In the genomic region with DNA sequence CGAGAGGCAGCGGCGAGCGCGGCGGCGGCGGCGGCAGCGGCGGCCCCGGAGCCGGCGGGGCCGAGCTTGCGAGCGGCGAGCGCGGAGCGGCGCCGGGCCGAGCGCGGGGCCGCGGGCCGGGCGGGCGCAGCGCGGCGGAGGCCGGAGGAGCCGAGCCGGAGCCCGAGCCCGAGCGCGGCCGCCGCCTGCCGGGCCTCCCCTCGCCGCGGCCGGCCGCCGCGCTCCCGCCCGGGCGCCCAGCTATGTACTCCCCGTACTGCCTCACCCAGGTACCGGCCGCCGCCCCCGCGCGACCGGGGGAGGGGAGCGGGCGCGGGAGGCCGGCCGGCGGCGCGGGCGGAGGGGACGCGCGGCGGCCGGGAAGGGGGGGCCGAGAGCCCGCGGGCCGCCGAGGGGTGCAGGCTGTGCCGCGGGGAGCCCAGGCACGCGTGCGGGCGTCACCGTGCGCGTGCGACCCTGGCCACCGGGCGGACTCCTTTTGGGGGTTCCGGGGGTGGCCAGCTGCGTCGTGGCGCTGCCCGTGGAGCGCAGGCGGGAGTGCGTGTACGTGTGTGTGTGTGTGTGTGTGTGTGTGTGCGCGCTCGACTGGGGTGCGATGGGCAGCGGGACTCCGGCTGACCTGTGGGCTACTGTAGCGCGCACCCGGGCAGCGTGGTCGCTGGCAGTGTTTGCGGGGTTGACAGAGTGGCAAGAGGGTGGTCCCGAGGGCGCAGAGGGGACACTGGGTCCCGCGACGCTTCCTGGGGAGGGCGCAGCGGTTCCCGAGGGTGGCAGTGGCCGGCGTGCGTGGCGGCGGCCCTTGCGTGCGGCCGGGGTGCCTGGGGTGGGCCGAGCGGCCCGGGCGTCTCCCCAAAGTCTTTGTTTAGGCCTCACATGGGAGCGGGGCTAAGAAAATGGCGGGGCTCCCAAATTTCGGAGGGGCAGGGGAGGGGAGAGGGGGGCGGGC, we compare ENCODE assay signal across 7 cellular contexts. TPM values are rescaled to one million over a fixed set of nuclear protein-coding genes. Genes with fewer than 3 reads are reported as not detected.
DNase-seq lines count a peak whose midpoint lies in the region; ATAC-seq and TF ChIP-seq lines count a peak whose summit lies in the region.

No MANE protein-coding gene starts in this region.

- H3K36me3 Mint-ChIP-seq in natural killer cell treated with Interleukin-12 subunit alpha and Interleukin-12 subunit beta and Interleukin-15 and Interleukin-18, amount 100 ng/mL, for 72 hours: peaks cover 5% of the 10 kb centered on the region

- peak overlapping the region; percentile 55 to 85 (median 74) for H3K27ac ChIP-seq in Peyer's patch

- H3K4me3 ChIP-seq in GM12864 (ENCODE audit: low read depth, low read length) (peak overlapping the region; percentile 33; the same call in 1 of the 2 replicates), Peyer's patch (peak overlapping the region; percentile 40 to 86 (median 71)), epithelial cell of proximal tubule (ENCODE audit: low read depth, low read length) (peak overlapping the region; percentile 69)

- peak; percentile 11 to 46 for ATAC-seq in natural killer cell treated with Interleukin-12 subunit alpha and Interleukin-12 subunit beta and Interleukin-15 and Interleukin-18, amount 100 ng/mL, for 72 hours
- no peak for ATAC-seq in GM19324 (IDR thresholded peaks at IDR 0.05; ENCODE audit: low FRiP score, unreplicated experiment)
- ATAC-seq in HG02870 (IDR thresholded peaks at IDR 0.05; ENCODE audit: unreplicated experiment): no peak

- H3K4me1 ChIP-seq in Peyer's patch: peaks cover 0 to 14% (median 3%) of the 10 kb centered on the region in 4 donors

- H3K9me3 Mint-ChIP-seq in natural killer cell treated with Interleukin-12 subunit alpha and Interleukin-12 subunit beta and Interleukin-15 and Interleukin-18, amount 100 ng/mL, for 72 hours: no peaks in the 10 kb centered on the region

- H3K4me1 Mint-ChIP-seq in natural killer cell treated with Interleukin-12 subunit alpha and Interleukin-12 subunit beta and Interleukin-15 and Interleukin-18, amount 100 ng/mL, for 72 hours (ENCODE audit: low read depth in 2 of 2): peaks cover 8 to 11% of the 10 kb centered on the region in 2 donors

- peaks cover 35 to 38% of the 10 kb centered on the region in 2 donors for H3K27me3 Mint-ChIP-seq in natural killer cell treated with Interleukin-12 subunit alpha and Interleukin-12 subunit beta and Interleukin-15 and Interleukin-18, amount 100 ng/mL, for 72 hours

- H3K27ac Mint-ChIP-seq in natural killer cell treated with Interleukin-12 subunit alpha and Interleukin-12 subunit beta and Interleukin-15 and Interleukin-18, amount 100 ng/mL, for 72 hours: no peak overlapping the region

- no peak for DNase-seq in GM12864 (ENCODE audit: low read depth)
- DNase-seq in Peyer's patch: peak in 1 of 3 donors; percentile 68
- DNase-seq in epithelial cell of proximal tubule (ENCODE audit: low read depth): no peak
- DNase-seq in natural killer cell treated with Interleukin-12 subunit alpha and Interleukin-12 subunit beta and Interleukin-15 and Interleukin-18, amount 100 ng/mL, for 72 hours (ENCODE audit: low spot score): peak; percentile 60
- DNase-seq in NCI-H526 treated with DMSO at 0.1 percent for 48 hours (lab: John Stamatoyannopoulos, UW): no peak

- H3K27me3 ChIP-seq in Peyer's patch: no peaks in the 10 kb centered on the region

- H3K4me3 Mint-ChIP-seq in natural killer cell treated with Interleukin-12 subunit alpha and Interleukin-12 subunit beta and Interleukin-15 and Interleukin-18, amount 100 ng/mL, for 72 hours: peak overlapping the region; percentile 89

- TF ChIP-seq POLR2A in Peyer's patch (IDR thresholded peaks at IDR 0.05): no peak

- no peak for TF ChIP-seq CTCF in GM12864 (IDR thresholded peaks at IDR 0.05; ENCODE audit: low read depth, low read length, missing control alignments)
- no peak for TF ChIP-seq CTCF in Peyer's patch (IDR thresholded peaks at IDR 0.05)
- no peak for TF ChIP-seq CTCF in epithelial cell of proximal tubule (conservative IDR thresholded peaks at IDR 0.05; ENCODE audit: low read depth, low read length)

- H3K9me3 ChIP-seq in Peyer's patch: no peaks in the 10 kb centered on the region

- H3K36me3 ChIP-seq in Peyer's patch: peaks cover 0 to 6% (median 0%) of the 10 kb centered on the region in 3 donors

RNA-seq across cellular contexts. Expression of a gene that starts 0.6 kb away (rescaled TPM):
- total RNA-seq in Peyer's patch (10 to 100 TPM; 13.5 to 56.9 (median 40.0) TPM), epithelial cell of proximal tubule (1.7 TPM in 1 of 2 replicates, not detected in the other)
- total RNA-seq in natural killer cell treated with Interleukin-12 subunit alpha and Interleukin-12 subunit beta and Interleukin-15 and Interleukin-18, amount 100 ng/mL, for 72 hours: under 1 TPM; 0.31 to 0.89 TPM

RNA-seq across cellular contexts. Expression of a gene that starts 26.5 kb away (rescaled TPM):
- total RNA-seq in Peyer's patch (1 to 10 TPM in 1 of 4 donors, not detected in 3; 2.1 TPM), epithelial cell of proximal tubule (0.06 and 0.07 TPM in 2 replicates)
- total RNA-seq in natural killer cell treated with Interleukin-12 subunit alpha and Interleukin-12 subunit beta and Interleukin-15 and Interleukin-18, amount 100 ng/mL, for 72 hours: not detected

RNA-seq across cellular contexts. Expression of a gene that starts 38.8 kb away (rescaled TPM):
- total RNA-seq in Peyer's patch: 10 to 100 TPM; 12.5 to 43.7 (median 15.6) TPM
- 87.2 and 105 TPM in 2 replicates for total RNA-seq in epithelial cell of proximal tubule
- total RNA-seq in natural killer cell treated with Interleukin-12 subunit alpha and Interleukin-12 subunit beta and Interleukin-15 and Interleukin-18, amount 100 ng/mL, for 72 hours: 10 to 100 TPM; 15.9 to 32.3 TPM

RNA-seq across cellular contexts. Expression of a gene that starts 50.2 kb away (rescaled TPM):
- 10 to 100 TPM; 54.1 to 86.5 (median 75.3) TPM for total RNA-seq in Peyer's patch
- total RNA-seq in epithelial cell of proximal tubule: 108 and 129 TPM in 2 replicates
- total RNA-seq in natural killer cell treated with Interleukin-12 subunit alpha and Interleukin-12 subunit beta and Interleukin-15 and Interleukin-18, amount 100 ng/mL, for 72 hours: 100 to 1,000 TPM; 112 to 148 TPM

RNA-seq across cellular contexts. Expression of a gene that starts 57.5 kb away (rescaled TPM):
- total RNA-seq in Peyer's patch (100 to 1,000 TPM; 253 to 369 (median 359) TPM), epithelial cell of proximal tubule (1,613 and 1,812 TPM in 2 replicates)
- 1,000 to 10,000 TPM; 1,328 to 1,513 TPM for total RNA-seq in natural killer cell treated with Interleukin-12 subunit alpha and Interleukin-12 subunit beta and Interleukin-15 and Interleukin-18, amount 100 ng/mL, for 72 hours

Comparison
In these comparisons a context has a peak if more than half of its experiments do, and no peak if none do; other contexts are left out.
1. ATAC-seq: peak in natural killer cell treated with Interleukin-12 subunit alpha and Interleukin-12 subunit beta and Interleukin-15 and Interleukin-18, amount 100 ng/mL, for 72 hours (2 of 2); none in GM19324 (single experiment) and HG02870 (single experiment).
2. Peak in every context shown above with its lines, with median percentiles within 50 percentile points of each other: H3K4me3 ChIP-seq.